ENCODE assay signal across 8 cellular contexts in genomic region chr11:62855571-62856332, GRCh38. TPM values are rescaled to one million over a fixed set of nuclear protein-coding genes. Genes with fewer than 3 reads are reported as not detected.
DNase-seq lines count a peak whose midpoint lies in the region; ATAC-seq, FAIRE-seq and TF ChIP-seq lines count a peak whose summit lies in the region.

No MANE protein-coding gene starts in this region.

- TF ChIP-seq CTCF in BE2C (IDR thresholded peaks at IDR 0.05; ENCODE audit: low read depth, low read length), result no peak
- TF ChIP-seq CTCF in colonic mucosa (IDR thresholded peaks at IDR 0.05), result no peak

- peak; percentile 94 for FAIRE-seq in GM19239 (lab: Jason Lieb, UNC)

- H3K27ac ChIP-seq in colonic mucosa, result peak overlapping the region; percentile 66

- peak overlapping the region; percentile 74 to 98 for H3K9ac ChIP-seq in colonic mucosa (ENCODE audit: low read depth in 2 of 2, low read length in 2 of 2)

- H3K4me3 ChIP-seq in BE2C (ENCODE audit: low read depth, low read length), result peak overlapping the region; percentile 98
- H3K4me3 ChIP-seq in colonic mucosa, result peak overlapping the region; percentile 87

- peak; percentile 93 for DNase-seq in BE2C
- peak; percentile 65 for DNase-seq in GM19239 (ENCODE audit: insufficient read length, low spot score)
- DNase-seq in NCI-H524 (lab: John Stamatoyannopoulos, UW), result peak; percentile 93 to 97
- DNase-seq in activated CD4-positive, alpha-beta T cell treated with anti-CD3 and anti-CD28 coated beads for 4 hours, result peak; percentile 98 to 99
- peak; percentile 98 for DNase-seq in colonic mucosa
- DNase-seq in left kidney (ENCODE audit: low read depth, low spot score), result peak; percentile 99
- DNase-seq in stimulated activated CD4-positive, alpha-beta T cell treated with anti-CD3 and anti-CD28 coated beads, Interleukin-1b, Interleukin-23, amount 100 ng/mL, for 48 hours, result peak; percentile 99

- ATAC-seq in HG03442 (IDR thresholded peaks at IDR 0.05; ENCODE audit: unreplicated experiment), result peak; percentile 75

- no peaks in the 10 kb centered on the region for H3K9me3 ChIP-seq in BE2C
- no peaks in the 10 kb centered on the region for H3K9me3 ChIP-seq in colonic mucosa

- H3K27me3 ChIP-seq in BE2C (no peaks in the 10 kb centered on the region), colonic mucosa (no peaks in the 10 kb centered on the region)

- no peaks in the 10 kb centered on the region; the same call in 1 of the 2 replicates for H3K4me1 ChIP-seq in BE2C
- peaks cover 10% of the 10 kb centered on the region for H3K4me1 ChIP-seq in colonic mucosa

- intact Hi-C loops in colonic mucosa (cut with DNase I), result no loop called here

- H3K36me3 ChIP-seq in BE2C, result peaks cover 40% of the 10 kb centered on the region
- peaks cover 6% of the 10 kb centered on the region for H3K36me3 ChIP-seq in colonic mucosa

RNA-seq across cellular contexts. Expression of gene WDR74, which starts 16.4 kb away (rescaled TPM):
- polyA plus RNA-seq in BE2C (2012; ENCODE audit: insufficient read depth, insufficient read length, low read depth), result 189 TPM
- 10 to 100 TPM; 27.4 to 43.3 TPM for total RNA-seq in colonic mucosa

RNA-seq across cellular contexts. Expression of gene TEX54, which starts 23.1 kb away (rescaled TPM):
- polyA plus RNA-seq in BE2C (2012; ENCODE audit: insufficient read depth, insufficient read length, low read depth), result not detected
- not detected for total RNA-seq in colonic mucosa

RNA-seq across cellular contexts. Expression of gene STX5, which starts 23.9 kb away (rescaled TPM):
- 13.3 TPM for polyA plus RNA-seq in BE2C (2012; ENCODE audit: insufficient read depth, insufficient read length, low read depth)
- 10 to 100 TPM; 38.0 to 43.3 TPM for total RNA-seq in colonic mucosa

RNA-seq across cellular contexts. Expression of gene SLC3A2, which starts 24.9 kb away (rescaled TPM):
- 878 TPM for polyA plus RNA-seq in BE2C (2012; ENCODE audit: insufficient read depth, insufficient read length, low read depth)
- 100 to 1,000 TPM in 1 of 2 donors, 10 to 100 TPM in 1; 70.4 to 116 TPM for total RNA-seq in colonic mucosa

RNA-seq across cellular contexts. Expression of gene NXF1, which starts 50.5 kb away (rescaled TPM):
- 57.7 TPM for polyA plus RNA-seq in BE2C (2012; ENCODE audit: insufficient read depth, insufficient read length, low read depth)
- total RNA-seq in colonic mucosa, result 10 to 100 TPM; 39.2 to 50.9 TPM

Comparison
In these comparisons a context has a peak if more than half of its experiments do, and no peak if none do; other contexts are left out.
1. Peak in every context shown above with its lines: DNase-seq, ATAC-seq, H3K4me3 ChIP-seq and H3K27ac ChIP-seq.